30 cellular contexts compared by ENCODE assay signal in the genomic region with DNA sequence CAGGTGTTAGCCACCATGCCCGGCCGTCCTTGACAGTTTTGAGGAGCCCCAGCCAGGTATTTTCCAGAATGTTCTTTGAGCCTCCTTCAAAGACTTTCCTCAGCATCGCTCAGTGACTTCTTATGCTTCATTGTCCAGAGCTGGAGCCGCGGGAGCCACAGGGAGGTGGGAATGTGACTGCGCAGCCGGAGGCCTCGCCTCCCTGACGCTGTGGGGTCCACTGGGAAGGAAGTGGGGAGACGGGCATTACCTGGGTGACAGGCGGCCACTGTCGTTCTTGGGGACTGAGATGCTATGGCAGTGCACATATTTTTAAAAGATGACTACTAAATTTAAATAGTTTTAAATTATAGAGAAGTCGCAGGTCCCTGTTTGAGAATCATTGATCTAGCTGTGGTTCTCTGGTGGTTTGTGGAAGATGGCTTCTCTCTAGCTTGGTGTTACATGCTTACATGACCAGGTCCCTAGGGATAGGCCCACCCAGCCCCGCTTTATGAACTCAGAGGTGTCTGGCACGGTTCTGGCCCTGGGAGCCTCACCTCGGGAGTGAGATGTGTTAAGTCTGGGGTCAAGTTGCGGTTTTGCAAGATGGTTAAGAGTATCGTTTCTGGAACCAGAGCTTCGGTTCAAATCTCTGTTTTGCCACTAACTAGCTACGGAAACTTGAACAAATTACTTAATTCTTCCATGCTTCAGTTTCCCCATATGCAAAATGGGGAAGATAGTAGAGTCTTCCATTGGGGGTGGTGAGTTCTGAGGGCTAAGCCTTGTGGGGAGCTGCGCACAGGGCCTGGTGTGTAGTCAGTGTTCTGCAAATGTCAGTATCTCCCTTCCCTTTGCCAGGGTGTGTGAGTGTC. TPM values are rescaled to one million over a fixed set of nuclear protein-coding genes. Genes with fewer than 3 reads are reported as not detected.
"Had no signal": no experiment of that assay in that cellular context is flagged by ENCODE, and none has a peak within 500 bp of the region (broad histone marks: within the 10 kb centered on the region; RNA-seq: fewer than 3 reads in every experiment).

No MANE protein-coding gene starts in this region.

- H3K4me3 Mint-ChIP-seq: activated CD4-positive, alpha-beta T cell treated with anti-CD3 and anti-CD28 coated beads, Interleukin-2, amount 10 ng/mL, durations not matched to agents 24 days and 14 days; activated CD8-positive, alpha-beta T cell treated with anti-CD3 and anti-CD28 coated beads, Interleukin-2, amount 10 ng/mL, durations not matched to agents 7 days and 5 days; activated naive CD4-positive, alpha-beta T cell treated with anti-CD3 and anti-CD28 coated beads, Interleukin-2, amount 50 U/mL, for 24 hours; activated T-cell treated with anti-CD3 and anti-CD28 coated beads, Interleukin-2, amount 50 U/mL, for 24 hours; brain had no signal

- DNase-seq: activated CD4-positive, alpha-beta T cell treated with anti-CD3 and anti-CD28 coated beads for 1 hour; activated CD4-positive, alpha-beta T cell treated with anti-CD3 and anti-CD28 coated beads, Interleukin-2, amount 10 ng/mL, durations not matched to agents 24 days and 14 days; activated CD4-positive, alpha-beta T cell treated with anti-CD3 and anti-CD28 coated beads, Interleukin-2, amount 50 U/mL, for 48 hours; activated CD4-positive, CD25-positive, alpha-beta regulatory T cell; activated CD8-positive, alpha-beta T cell treated with anti-CD3 and anti-CD28 coated beads, Interleukin-2, amount 10 ng/mL, durations not matched to agents 7 days and 5 days; activated gamma-delta T cell; activated naive CD4-positive, alpha-beta T cell treated with Interleukin-2 at 50 U/mL for 16 hours; activated T-cell treated with anti-CD3 and anti-CD28 coated beads, Interleukin-2, amount 50 U/mL, for 24 hours; anterior cingulate cortex; central memory CD4-positive, alpha-beta T cell; Karpas-422; NCI-H1105 treated with DMSO at 0.1 percent for 48 hours; NCI-H1436; NCI-H1694; NCI-H1930; NCI-H2081 treated with DMSO at 0.1 percent for 48 hours; NCI-H345; NCI-H524 treated with DMSO at 0.1 percent for 48 hours; NCI-H748 treated with DMSO at 0.1 percent for 48 hours; Right ventricle myocardium superior; SW 1271; T-helper 1 cell; T1000; WERI-Rb-1 had no signal

- H3K27me3 Mint-ChIP-seq: activated CD4-positive, alpha-beta T cell treated with anti-CD3 and anti-CD28 coated beads, Interleukin-2, amount 10 ng/mL, durations not matched to agents 24 days and 14 days had no signal

- H3K4me1 Mint-ChIP-seq: activated naive CD4-positive, alpha-beta T cell treated with anti-CD3 and anti-CD28 coated beads, Interleukin-2, amount 50 U/mL, for 24 hours; brain had no signal

- H3K27ac Mint-ChIP-seq: activated naive CD4-positive, alpha-beta T cell treated with anti-CD3 and anti-CD28 coated beads, Interleukin-2, amount 50 U/mL, for 24 hours; activated T-cell treated with anti-CD3 and anti-CD28 coated beads, Interleukin-2, amount 50 U/mL, for 24 hours; activated T-helper 2 cell treated with anti-CD3 and anti-CD28 coated beads, Interferon-gamma antibody, Interleukin-2, Interleukin-4, amounts not matched to agents 10 μg/mL and 5 μg/mL and 100 μg/mL, durations not matched to agents 14 hours and 24 hours and 36 hours; brain had no signal

- ATAC-seq: activated CD8-positive, alpha-beta T cell treated with anti-CD3 and anti-CD28 coated beads, Interleukin-2, amount 10 ng/mL, durations not matched to agents 7 days and 5 days; K562 had no signal

- H3K36me3 Mint-ChIP-seq: activated naive CD4-positive, alpha-beta T cell treated with anti-CD3 and anti-CD28 coated beads, Interleukin-2, amount 50 U/mL, for 24 hours; brain had no signal

- H3K9me3 Mint-ChIP-seq: activated naive CD4-positive, alpha-beta T cell treated with anti-CD3 and anti-CD28 coated beads, Interleukin-2, amount 50 U/mL, for 24 hours; activated T-cell treated with anti-CD3 and anti-CD28 coated beads, Interleukin-2, amount 50 U/mL, for 24 hours; activated T-helper 2 cell treated with anti-CD3 and anti-CD28 coated beads, Interferon-gamma antibody, Interleukin-2, Interleukin-4, amounts not matched to agents 10 μg/mL and 5 μg/mL and 100 μg/mL, durations not matched to agents 14 hours and 24 hours and 36 hours had no signal

RNA-seq across cellular contexts. Expression of a gene that starts 53.0 kb away (rescaled TPM):
- total RNA-seq: activated CD4-positive, alpha-beta T cell treated with anti-CD3 and anti-CD28 coated beads, Interleukin-2, amount 10 ng/mL, durations not matched to agents 24 days and 14 days; activated CD8-positive, alpha-beta T cell treated with anti-CD3 and anti-CD28 coated beads, Interleukin-2, amount 10 ng/mL, durations not matched to agents 7 days and 5 days; activated T-helper 2 cell treated with anti-CD3 and anti-CD28 coated beads, Interferon-gamma antibody, Interleukin-2, Interleukin-4, amounts not matched to agents 10 μg/mL and 5 μg/mL and 100 μg/mL, durations not matched to agents 14 hours and 24 hours and 36 hours; MCF 10A; NCI-H460; Right ventricle myocardium superior had no signal
